Comparison of ENCODE assay signal across 21 cellular contexts in genomic region chr5:177185993-177186392, GRCh38.
"Had no signal": no experiment of that assay in that cellular context is flagged by ENCODE, and none has a peak within 500 bp of the region (broad histone marks: within the 10 kb centered on the region; RNA-seq: fewer than 3 reads in every experiment).

No MANE protein-coding gene starts in this region.

- H3K27ac ChIP-seq: SJSA1, SK-N-MC had no signal

- H3K27me3 ChIP-seq: MG63, SJSA1 had no signal

- DNase-seq: Karpas-422, KG1, MG63, MV-4-11, NCI-H1048, NCI-H1105, NCI-H1417, NCI-H1436 treated with DMSO at 0.1 percent for 48 hours, NCI-H1694, NCI-H187 treated with DMSO at 0.1 percent for 48 hours, NCI-H2029 treated with DMSO at 0.1 percent for 48 hours, NCI-H2171, NCI-H226, NCI-H446, NCI-H510A, NCI-H524 treated with DMSO at 0.1 percent for 48 hours, Right ventricle myocardium superior, RPMI8226, SIG-M5 had no signal

- H3K4me3 ChIP-seq: MG63, SJSA1, SK-N-MC had no signal

- H3K9me3 ChIP-seq: MG63, SJSA1 had no signal
